ENCODE assay signal across 11 cellular contexts in genomic region chr13:27868639-27869435, GRCh38. TPM values are rescaled to one million over a fixed set of nuclear protein-coding genes. Genes with fewer than 3 reads are reported as not detected.
DNase-seq lines count a peak whose midpoint lies in the region; ATAC-seq and TF ChIP-seq lines count a peak whose summit lies in the region.
"Had no signal": no experiment of that assay in that cellular context is flagged by ENCODE, and none has a peak within 500 bp of the region (broad histone marks: within the 10 kb centered on the region; RNA-seq: fewer than 3 reads in every experiment).

No MANE protein-coding gene starts in this region.

- H3K27me3 Mint-ChIP-seq in brain: peaks cover 20% of the 10 kb centered on the region
- peaks cover 18% of the 10 kb centered on the region for H3K27me3 Mint-ChIP-seq in nephron progenitor cell (ENCODE audit: low read depth, poor library complexity)
- peaks cover 24% of the 10 kb centered on the region for H3K27me3 Mint-ChIP-seq in activated naive CD4-positive, alpha-beta T cell treated with anti-CD3 and anti-CD28 coated beads for 36 hours (ENCODE audit: low read depth)
- peaks cover 40% of the 10 kb centered on the region for H3K27me3 Mint-ChIP-seq in activated T-cell treated with anti-CD3 and anti-CD28 coated beads, Interleukin-2, amount 50 U/mL, for 24 hours

- H3K4me3 Mint-ChIP-seq in brain: no peak overlapping the region
- no peak overlapping the region for H3K4me3 Mint-ChIP-seq in nephron progenitor cell
- H3K4me3 Mint-ChIP-seq in activated naive CD4-positive, alpha-beta T cell treated with anti-CD3 and anti-CD28 coated beads for 36 hours: no peak overlapping the region
- H3K4me3 Mint-ChIP-seq in activated T-cell treated with anti-CD3 and anti-CD28 coated beads, Interleukin-2, amount 50 U/mL, for 24 hours: no peak overlapping the region

- intact Hi-C loops in activated naive CD4-positive, alpha-beta T cell treated with anti-CD3 and anti-CD28 coated beads for 36 hours (cut with micrococcal nuclease): loop anchor here (1.0 kb wide), 2 partner anchors 84 to 115 kb away; no protein-coding TSS in a partner anchor

- H3K27ac Mint-ChIP-seq in brain (no peak overlapping the region), nephron progenitor cell (no peak overlapping the region)
- H3K27ac Mint-ChIP-seq in activated naive CD4-positive, alpha-beta T cell treated with anti-CD3 and anti-CD28 coated beads for 36 hours: no peak overlapping the region
- no peak overlapping the region for H3K27ac Mint-ChIP-seq in activated T-cell treated with anti-CD3 and anti-CD28 coated beads, Interleukin-2, amount 50 U/mL, for 24 hours
- H3K27ac Mint-ChIP-seq: activated naive CD4-positive, alpha-beta T cell treated with anti-CD3 and anti-CD28 coated beads, Interleukin-2, amount 50 U/mL, for 72 hours had no signal

- ATAC-seq in GM18520 (IDR thresholded peaks at IDR 0.05; ENCODE audit: unreplicated experiment): no peak
- ATAC-seq: activated naive CD4-positive, alpha-beta T cell treated with anti-CD3 and anti-CD28 coated beads, Interleukin-2, amount 50 U/mL, for 72 hours had no signal

- H3K9me3 Mint-ChIP-seq in brain (no peaks in the 10 kb centered on the region), nephron progenitor cell (no peaks in the 10 kb centered on the region)
- H3K9me3 Mint-ChIP-seq in activated naive CD4-positive, alpha-beta T cell treated with anti-CD3 and anti-CD28 coated beads for 36 hours: no peaks in the 10 kb centered on the region
- no peaks in the 10 kb centered on the region for H3K9me3 Mint-ChIP-seq in activated T-cell treated with anti-CD3 and anti-CD28 coated beads, Interleukin-2, amount 50 U/mL, for 24 hours
- H3K9me3 Mint-ChIP-seq: activated naive CD4-positive, alpha-beta T cell treated with anti-CD3 and anti-CD28 coated beads, Interleukin-2, amount 50 U/mL, for 72 hours had no signal

- CTCF ChIA-PET in activated naive CD4-positive, alpha-beta T cell treated with anti-CD3 and anti-CD28 coated beads for 36 hours (lab: Charles Lee): interaction anchor here (0.6 to 4.1 kb wide), 16 partner anchors 25 to 1699 kb away, joined by 3 to 29 read pairs (median 3); no protein-coding TSS in a partner anchor

- DNase-seq in EH (ENCODE audit: low read depth) (peak; percentile 6), nephron progenitor cell (no peak), T1000 (lab: John Stamatoyannopoulos, UW) (no peak)
- DNase-seq in activated naive CD4-positive, alpha-beta T cell treated with anti-CD3 and anti-CD28 coated beads for 36 hours: no peak
- DNase-seq in activated T-cell treated with anti-CD3 and anti-CD28 coated beads, Interleukin-2, amount 50 U/mL, for 24 hours: no peak
- DNase-seq: midbrain had no signal

- TF ChIP-seq CTCF in LNCAP (IDR thresholded peaks at IDR 0.05) (peak; percentile 54), brain (conservative IDR thresholded peaks at IDR 0.05) (peak; percentile 47 to 71), nephron progenitor cell (IDR thresholded peaks at IDR 0.05) (peak; percentile 63)

- H3K4me1 Mint-ChIP-seq in brain (no peaks in the 10 kb centered on the region), nephron progenitor cell (no peaks in the 10 kb centered on the region)
- H3K4me1 Mint-ChIP-seq in activated naive CD4-positive, alpha-beta T cell treated with anti-CD3 and anti-CD28 coated beads for 36 hours (ENCODE audit: low read depth): no peaks in the 10 kb centered on the region
- H3K4me1 Mint-ChIP-seq in activated T-cell treated with anti-CD3 and anti-CD28 coated beads, Interleukin-2, amount 50 U/mL, for 24 hours (ENCODE audit: low read depth): no peaks in the 10 kb centered on the region

- H3K36me3 Mint-ChIP-seq in brain (no peaks in the 10 kb centered on the region), nephron progenitor cell (ENCODE audit: low read depth) (no peaks in the 10 kb centered on the region)
- no peaks in the 10 kb centered on the region for H3K36me3 Mint-ChIP-seq in activated naive CD4-positive, alpha-beta T cell treated with anti-CD3 and anti-CD28 coated beads for 36 hours (ENCODE audit: low read depth)
- no peaks in the 10 kb centered on the region for H3K36me3 Mint-ChIP-seq in activated T-cell treated with anti-CD3 and anti-CD28 coated beads, Interleukin-2, amount 50 U/mL, for 24 hours (ENCODE audit: low read depth)
- H3K36me3 Mint-ChIP-seq: activated naive CD4-positive, alpha-beta T cell treated with anti-CD3 and anti-CD28 coated beads, Interleukin-2, amount 50 U/mL, for 72 hours had no signal

RNA-seq across cellular contexts. Expression of gene PDX1, which starts 51.0 kb away (rescaled TPM):
- polyA plus RNA-seq in brain (ENCODE audit: insufficient read depth, low read depth, low replicate concordance): not detected
- not detected for total RNA-seq in activated naive CD4-positive, alpha-beta T cell treated with anti-CD3 and anti-CD28 coated beads for 36 hours
- total RNA-seq: activated naive CD4-positive, alpha-beta T cell treated with anti-CD3 and anti-CD28 coated beads, Interleukin-2, amount 50 U/mL, for 72 hours; NCI-H460 had no signal
